34 cellular contexts compared by ENCODE assay signal in genomic region chr2:211359353-211359752, GRCh38.
"Had no signal": no experiment of that assay in that cellular context is flagged by ENCODE, and none has a peak within 500 bp of the region (broad histone marks: within the 10 kb centered on the region; RNA-seq: fewer than 3 reads in every experiment).

No MANE protein-coding gene starts in this region.

- DNase-seq: activated CD4-positive, alpha-beta memory T cell treated with anti-CD3 and anti-CD28 coated beads, Interleukin-2, amount 10 ng/mL, durations not matched to agents 7 days and 5 days; activated CD4-positive, alpha-beta T cell treated with anti-CD3 and anti-CD28 coated beads for 1 hour; activated CD4-positive, alpha-beta T cell treated with anti-CD3 and anti-CD28 coated beads for 36 hours; activated CD4-positive, alpha-beta T cell treated with anti-CD3 and anti-CD28 coated beads for 48 hours; activated CD4-positive, alpha-beta T cell treated with anti-CD3 and anti-CD28 coated beads, Interleukin-2, amount 10 ng/mL, durations not matched to agents 7 days and 5 days; activated CD4-positive, alpha-beta T cell treated with anti-CD3 and anti-CD28 coated beads, Interleukin-2, amount 50 U/mL, for 48 hours; activated CD4-positive, CD25-positive, alpha-beta regulatory T cell; activated CD8-positive, alpha-beta memory T cell treated with anti-CD3 and anti-CD28 coated beads for 24 hours; activated CD8-positive, alpha-beta memory T cell treated with anti-CD3 and anti-CD28 coated beads, Interleukin-2, amount 10 ng/mL, durations not matched to agents 7 days and 5 days; activated CD8-positive, alpha-beta memory T cell treated with anti-CD3 and anti-CD28 coated beads, Interleukin-2, amount 50 U/mL, for 48 hours; activated CD8-positive, alpha-beta T cell treated with anti-CD3 and anti-CD28 coated beads, Interleukin-2, amount 10 ng/mL, durations not matched to agents 7 days and 5 days; activated effector memory CD4-positive, alpha-beta T cell treated with anti-CD3 and anti-CD28 coated beads, Interleukin-2, amount 50 U/mL, for 16 hours; activated naive CD4-positive, alpha-beta T cell treated with anti-CD3 and anti-CD28 coated beads, Interleukin-2, amount 10 ng/mL, durations not matched to agents 7 days and 5 days; activated naive CD4-positive, alpha-beta T cell treated with Interleukin-2 at 50 U/mL for 16 hours; activated naive CD8-positive, alpha-beta T cell treated with anti-CD3 and anti-CD28 coated beads, Interleukin-2, amount 10 ng/mL, durations not matched to agents 7 days and 5 days; activated naive CD8-positive, alpha-beta T cell treated with anti-CD3 and anti-CD28 coated beads, Interleukin-2, amount 50 U/mL, for 24 hours; activated T-cell treated with anti-CD3 and anti-CD28 coated beads, Interleukin-2, amount 50 U/mL, for 24 hours; activated T-cell treated with anti-CD3 and anti-CD28 coated beads, Interleukin-2, amount 50 U/mL, for 48 hours; aorta; body of pancreas; brain microvascular endothelial cell; central memory CD4-positive, alpha-beta T cell; T-helper 1 cell; T-helper 2 cell; T-helper 9 cell had no signal

- H3K27ac ChIP-seq: body of pancreas, brain microvascular endothelial cell, breast epithelium, VCaP had no signal

- H3K9me3 ChIP-seq: body of pancreas, breast epithelium had no signal

- H3K9me3 Mint-ChIP-seq: activated CD4-positive, alpha-beta T cell treated with anti-CD3 and anti-CD28 coated beads, Interleukin-2, amount 10 ng/mL, durations not matched to agents 7 days and 5 days; activated naive CD4-positive, alpha-beta T cell treated with anti-CD3 and anti-CD28 coated beads, Interleukin-2, amount 50 U/mL, for 24 hours; activated T-cell treated with anti-CD3 and anti-CD28 coated beads, Interleukin-2, amount 50 U/mL, for 24 hours; activated T-helper 1 cell treated with anti-CD3 and anti-CD28 coated beads, Interleukin-12 subunit alpha, Interleukin-12 subunit beta, Interleukin-2, Interleukin-4 antibody, amounts not matched to agents 30 ng/mL and 10 ng/mL and 1 ng/mL, durations not matched to agents 14 hours and 24 hours and 36 hours; T-helper 1 cell treated with Interleukin-12 subunit alpha and Interleukin-12 subunit beta and Interleukin-4 antibody, amounts not matched to agents 30 μg/mL and 1 μg/mL, for 36 hours; T-helper 2 cell treated with Interferon-gamma antibody and Interleukin-4, amounts not matched to agents 5 μg/mL and 100 μg/mL, for 36 hours had no signal

- H3K4me1 Mint-ChIP-seq: activated CD4-positive, alpha-beta memory T cell treated with anti-CD3 and anti-CD28 coated beads, Interleukin-2, amount 10 ng/mL, durations not matched to agents 7 days and 5 days; activated CD4-positive, alpha-beta T cell treated with anti-CD3 and anti-CD28 coated beads for 36 hours; activated CD4-positive, alpha-beta T cell treated with anti-CD3 and anti-CD28 coated beads, Interleukin-2, amount 10 ng/mL, durations not matched to agents 7 days and 5 days; activated CD8-positive, alpha-beta memory T cell treated with anti-CD3 and anti-CD28 coated beads, Interleukin-2, amount 10 ng/mL, durations not matched to agents 7 days and 5 days; activated naive CD4-positive, alpha-beta T cell treated with anti-CD3 and anti-CD28 coated beads, Interleukin-2, amount 10 ng/mL, durations not matched to agents 7 days and 5 days; activated naive CD4-positive, alpha-beta T cell treated with anti-CD3 and anti-CD28 coated beads, Interleukin-2, amount 50 U/mL, for 24 hours; activated naive CD8-positive, alpha-beta T cell treated with anti-CD3 and anti-CD28 coated beads, Interleukin-2, amount 10 ng/mL, durations not matched to agents 7 days and 5 days; activated naive CD8-positive, alpha-beta T cell treated with anti-CD3 and anti-CD28 coated beads, Interleukin-2, amount 50 U/mL, for 24 hours; activated T-helper 17 cell treated with anti-CD3 and anti-CD28 coated beads, Interleukin-2, amount 50 U/mL, for 72 hours had no signal

- H3K27ac Mint-ChIP-seq: activated CD4-positive, alpha-beta memory T cell treated with anti-CD3 and anti-CD28 coated beads, Interleukin-2, amount 10 ng/mL, durations not matched to agents 7 days and 5 days; activated CD4-positive, alpha-beta T cell treated with anti-CD3 and anti-CD28 coated beads for 36 hours; activated CD4-positive, alpha-beta T cell treated with anti-CD3 and anti-CD28 coated beads, Interleukin-2, amount 10 ng/mL, durations not matched to agents 7 days and 5 days; activated CD8-positive, alpha-beta memory T cell treated with anti-CD3 and anti-CD28 coated beads, Interleukin-2, amount 10 ng/mL, durations not matched to agents 7 days and 5 days; activated CD8-positive, alpha-beta T cell treated with anti-CD3 and anti-CD28 coated beads, Interleukin-2, amount 10 ng/mL, durations not matched to agents 7 days and 5 days; activated naive CD4-positive, alpha-beta T cell treated with anti-CD3 and anti-CD28 coated beads, Interleukin-2, amount 10 ng/mL, durations not matched to agents 7 days and 5 days; activated naive CD4-positive, alpha-beta T cell treated with anti-CD3 and anti-CD28 coated beads, Interleukin-2, amount 50 U/mL, for 24 hours; activated naive CD8-positive, alpha-beta T cell; activated naive CD8-positive, alpha-beta T cell treated with anti-CD3 and anti-CD28 coated beads, Interleukin-2, amount 10 ng/mL, durations not matched to agents 7 days and 5 days; activated naive CD8-positive, alpha-beta T cell treated with anti-CD3 and anti-CD28 coated beads, Interleukin-2, amount 50 U/mL, for 24 hours; activated T-cell treated with anti-CD3 and anti-CD28 coated beads, Interleukin-2, amount 50 U/mL, for 24 hours; activated T-helper 1 cell treated with anti-CD3 and anti-CD28 coated beads, Interleukin-12 subunit alpha, Interleukin-12 subunit beta, Interleukin-2, Interleukin-4 antibody, amounts not matched to agents 30 ng/mL and 10 ng/mL and 1 ng/mL, durations not matched to agents 14 hours and 24 hours and 36 hours; activated T-helper 17 cell treated with anti-CD3 and anti-CD28 coated beads, Interleukin-2, amount 50 U/mL, for 72 hours; T-helper 1 cell treated with Interleukin-12 subunit alpha and Interleukin-12 subunit beta and Interleukin-4 antibody, amounts not matched to agents 30 μg/mL and 1 μg/mL, for 36 hours; T-helper 2 cell treated with Interferon-gamma antibody and Interleukin-4, amounts not matched to agents 5 μg/mL and 100 μg/mL, for 36 hours had no signal

- H3K4me3 Mint-ChIP-seq: activated CD4-positive, alpha-beta memory T cell treated with anti-CD3 and anti-CD28 coated beads, Interleukin-2, amount 10 ng/mL, durations not matched to agents 7 days and 5 days; activated CD4-positive, alpha-beta T cell treated with anti-CD3 and anti-CD28 coated beads for 36 hours; activated CD4-positive, alpha-beta T cell treated with anti-CD3 and anti-CD28 coated beads, Interleukin-2, amount 10 ng/mL, durations not matched to agents 7 days and 5 days; activated CD8-positive, alpha-beta memory T cell treated with anti-CD3 and anti-CD28 coated beads, Interleukin-2, amount 10 ng/mL, durations not matched to agents 7 days and 5 days; activated CD8-positive, alpha-beta T cell treated with anti-CD3 and anti-CD28 coated beads, Interleukin-2, amount 10 ng/mL, durations not matched to agents 7 days and 5 days; activated naive CD4-positive, alpha-beta T cell treated with anti-CD3 and anti-CD28 coated beads, Interleukin-2, amount 10 ng/mL, durations not matched to agents 7 days and 5 days; activated naive CD4-positive, alpha-beta T cell treated with anti-CD3 and anti-CD28 coated beads, Interleukin-2, amount 50 U/mL, for 24 hours; activated naive CD8-positive, alpha-beta T cell; activated naive CD8-positive, alpha-beta T cell treated with anti-CD3 and anti-CD28 coated beads, Interleukin-2, amount 10 ng/mL, durations not matched to agents 7 days and 5 days; activated naive CD8-positive, alpha-beta T cell treated with anti-CD3 and anti-CD28 coated beads, Interleukin-2, amount 50 U/mL, for 24 hours; activated T-cell treated with anti-CD3 and anti-CD28 coated beads, Interleukin-2, amount 50 U/mL, for 24 hours; activated T-helper 1 cell treated with anti-CD3 and anti-CD28 coated beads, Interleukin-12 subunit alpha, Interleukin-12 subunit beta, Interleukin-2, Interleukin-4 antibody, amounts not matched to agents 30 ng/mL and 10 ng/mL and 1 ng/mL, durations not matched to agents 14 hours and 24 hours and 36 hours; activated T-helper 17 cell treated with anti-CD3 and anti-CD28 coated beads, Interleukin-2, amount 50 U/mL, for 72 hours; T-helper 1 cell treated with Interleukin-12 subunit alpha and Interleukin-12 subunit beta and Interleukin-4 antibody, amounts not matched to agents 30 μg/mL and 1 μg/mL, for 36 hours; T-helper 2 cell treated with Interferon-gamma antibody and Interleukin-4, amounts not matched to agents 5 μg/mL and 100 μg/mL, for 36 hours had no signal

- H3K27me3 ChIP-seq: body of pancreas, brain microvascular endothelial cell, breast epithelium had no signal

- ATAC-seq: activated CD4-positive, alpha-beta T cell treated with anti-CD3 and anti-CD28 coated beads for 36 hours; activated CD4-positive, CD25-positive, alpha-beta regulatory T cell treated with anti-CD3 and anti-CD28 coated beads, Interleukin-2, amount 50 U/mL, for 24 hours; activated CD8-positive, alpha-beta memory T cell treated with anti-CD3 and anti-CD28 coated beads, Interleukin-2, amount 10 ng/mL, durations not matched to agents 7 days and 5 days; activated CD8-positive, alpha-beta T cell treated with anti-CD3 and anti-CD28 coated beads, Interleukin-2, amount 10 ng/mL, durations not matched to agents 7 days and 5 days; activated naive CD8-positive, alpha-beta T cell treated with anti-CD3 and anti-CD28 coated beads, Interleukin-2, amount 50 U/mL, for 24 hours; activated T-helper 17 cell treated with anti-CD3 and anti-CD28 coated beads, Interleukin-2, amount 50 U/mL, for 72 hours; body of pancreas had no signal

- H3K27me3 Mint-ChIP-seq: activated CD4-positive, alpha-beta memory T cell treated with anti-CD3 and anti-CD28 coated beads, Interleukin-2, amount 10 ng/mL, durations not matched to agents 7 days and 5 days; activated CD4-positive, alpha-beta T cell treated with anti-CD3 and anti-CD28 coated beads for 36 hours; activated CD4-positive, alpha-beta T cell treated with anti-CD3 and anti-CD28 coated beads, Interleukin-2, amount 10 ng/mL, durations not matched to agents 7 days and 5 days; activated CD8-positive, alpha-beta memory T cell treated with anti-CD3 and anti-CD28 coated beads, Interleukin-2, amount 10 ng/mL, durations not matched to agents 7 days and 5 days; activated naive CD4-positive, alpha-beta T cell treated with anti-CD3 and anti-CD28 coated beads, Interleukin-2, amount 10 ng/mL, durations not matched to agents 7 days and 5 days; activated naive CD4-positive, alpha-beta T cell treated with anti-CD3 and anti-CD28 coated beads, Interleukin-2, amount 50 U/mL, for 24 hours; activated naive CD8-positive, alpha-beta T cell; activated naive CD8-positive, alpha-beta T cell treated with anti-CD3 and anti-CD28 coated beads, Interleukin-2, amount 10 ng/mL, durations not matched to agents 7 days and 5 days; activated naive CD8-positive, alpha-beta T cell treated with anti-CD3 and anti-CD28 coated beads, Interleukin-2, amount 50 U/mL, for 24 hours; activated T-cell treated with anti-CD3 and anti-CD28 coated beads, Interleukin-2, amount 50 U/mL, for 24 hours; activated T-helper 17 cell treated with anti-CD3 and anti-CD28 coated beads, Interleukin-2, amount 50 U/mL, for 72 hours had no signal

- H3K4me3 ChIP-seq: body of pancreas, breast epithelium had no signal

- H3K4me1 ChIP-seq: body of pancreas, breast epithelium had no signal

- H3K36me3 Mint-ChIP-seq: activated CD8-positive, alpha-beta memory T cell treated with anti-CD3 and anti-CD28 coated beads, Interleukin-2, amount 10 ng/mL, durations not matched to agents 7 days and 5 days; activated naive CD4-positive, alpha-beta T cell treated with anti-CD3 and anti-CD28 coated beads, Interleukin-2, amount 10 ng/mL, durations not matched to agents 7 days and 5 days; activated naive CD4-positive, alpha-beta T cell treated with anti-CD3 and anti-CD28 coated beads, Interleukin-2, amount 50 U/mL, for 24 hours; activated naive CD8-positive, alpha-beta T cell; activated naive CD8-positive, alpha-beta T cell treated with anti-CD3 and anti-CD28 coated beads, Interleukin-2, amount 10 ng/mL, durations not matched to agents 7 days and 5 days had no signal

- H3K36me3 ChIP-seq: brain microvascular endothelial cell, breast epithelium had no signal
